Comparison of ENCODE assay signal across 1 cellular context in the genomic region with DNA sequence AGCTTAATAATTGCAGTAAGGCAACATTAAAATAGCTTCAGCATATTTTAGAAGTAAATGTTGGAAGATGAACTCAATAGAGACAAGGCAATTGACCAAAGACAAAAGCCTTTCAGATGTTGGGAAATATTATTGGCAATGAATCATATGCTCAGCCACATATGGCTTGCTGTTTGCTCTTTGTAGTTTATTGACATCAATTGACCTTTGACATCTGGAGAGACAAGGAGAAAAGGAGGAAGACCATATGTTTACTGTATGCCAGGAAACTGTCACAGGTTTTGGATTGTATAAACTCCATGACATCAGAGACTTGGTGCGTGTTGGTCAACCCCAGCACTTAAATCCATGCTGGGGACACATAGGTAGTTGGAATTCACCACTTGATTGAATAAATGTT.
TF ChIP-seq lines count a peak whose summit lies in the region.

No MANE protein-coding gene starts in this region.

TF ChIP-seq in HepG2, 621 proteins besides CTCF, POLR2A, EP300 and RAD21 (continued from another document and continues in another):
- TF ChIP-seq, protein P1, sequence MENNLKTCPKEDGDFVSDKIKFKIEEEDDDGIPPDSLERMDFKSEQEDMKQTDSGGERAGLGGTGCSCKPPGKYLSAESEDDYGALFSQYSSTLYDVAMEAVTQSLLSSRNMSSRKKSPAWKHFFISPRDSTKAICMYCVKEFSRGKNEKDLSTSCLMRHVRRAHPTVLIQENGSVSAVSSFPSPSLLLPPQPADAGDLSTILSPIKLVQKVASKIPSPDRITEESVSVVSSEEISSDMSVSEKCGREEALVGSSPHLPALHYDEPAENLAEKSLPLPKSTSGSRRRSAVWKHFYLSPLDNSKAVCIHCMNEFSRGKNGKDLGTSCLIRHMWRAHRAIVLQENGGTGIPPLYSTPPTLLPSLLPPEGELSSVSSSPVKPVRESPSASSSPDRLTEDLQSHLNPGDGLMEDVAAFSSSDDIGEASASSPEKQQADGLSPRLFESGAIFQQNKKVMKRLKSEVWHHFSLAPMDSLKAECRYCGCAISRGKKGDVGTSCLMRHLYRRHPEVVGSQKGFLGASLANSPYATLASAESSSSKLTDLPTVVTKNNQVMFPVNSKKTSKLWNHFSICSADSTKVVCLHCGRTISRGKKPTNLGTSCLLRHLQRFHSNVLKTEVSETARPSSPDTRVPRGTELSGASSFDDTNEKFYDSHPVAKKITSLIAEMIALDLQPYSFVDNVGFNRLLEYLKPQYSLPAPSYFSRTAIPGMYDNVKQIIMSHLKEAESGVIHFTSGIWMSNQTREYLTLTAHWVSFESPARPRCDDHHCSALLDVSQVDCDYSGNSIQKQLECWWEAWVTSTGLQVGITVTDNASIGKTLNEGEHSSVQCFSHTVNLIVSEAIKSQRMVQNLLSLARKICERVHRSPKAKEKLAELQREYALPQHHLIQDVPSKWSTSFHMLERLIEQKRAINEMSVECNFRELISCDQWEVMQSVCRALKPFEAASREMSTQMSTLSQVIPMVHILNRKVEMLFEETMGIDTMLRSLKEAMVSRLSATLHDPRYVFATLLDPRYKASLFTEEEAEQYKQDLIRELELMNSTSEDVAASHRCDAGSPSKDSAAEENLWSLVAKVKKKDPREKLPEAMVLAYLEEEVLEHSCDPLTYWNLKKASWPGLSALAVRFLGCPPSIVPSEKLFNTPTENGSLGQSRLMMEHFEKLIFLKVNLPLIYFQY (CRISPR knock-in tag; IDR thresholded peaks at IDR 0.05; ENCODE audit: borderline replicate concordance): no peak
- TF ChIP-seq, protein P2, sequence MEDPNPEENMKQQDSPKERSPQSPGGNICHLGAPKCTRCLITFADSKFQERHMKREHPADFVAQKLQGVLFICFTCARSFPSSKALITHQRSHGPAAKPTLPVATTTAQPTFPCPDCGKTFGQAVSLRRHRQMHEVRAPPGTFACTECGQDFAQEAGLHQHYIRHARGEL (CRISPR knock-in tag; IDR thresholded peaks at IDR 0.05): no peak
- TF ChIP-seq, protein P3, sequence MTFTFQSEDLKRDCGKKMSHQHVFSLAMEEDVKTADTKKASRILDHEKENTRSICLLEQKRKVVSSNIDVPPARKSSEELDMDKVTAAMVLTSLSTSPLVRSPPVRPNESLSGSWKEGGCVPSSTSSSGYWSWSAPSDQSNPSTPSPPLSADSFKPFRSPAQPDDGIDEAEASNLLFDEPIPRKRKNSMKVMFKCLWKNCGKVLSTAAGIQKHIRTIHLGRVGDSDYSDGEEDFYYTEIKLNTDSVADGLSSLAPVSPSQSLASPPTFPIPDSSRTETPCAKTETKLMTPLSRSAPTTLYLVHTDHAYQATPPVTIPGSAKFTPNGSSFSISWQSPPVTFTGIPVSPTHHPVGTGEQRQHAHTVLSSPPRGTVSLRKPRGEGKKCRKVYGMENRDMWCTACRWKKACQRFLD (CRISPR knock-in tag; IDR thresholded peaks at IDR 0.05; ENCODE audit: borderline replicate concordance): no peak
- TF ChIP-seq JDP2 (CRISPR knock-in tag; IDR thresholded peaks at IDR 0.05; ENCODE audit: borderline replicate concordance) (no peak), SPEN (CRISPR knock-in tag; IDR thresholded peaks at IDR 0.05; ENCODE audit: low read depth) (no peak), ZNF275 (CRISPR knock-in tag; IDR thresholded peaks at IDR 0.05; ENCODE audit: borderline replicate concordance) (no peak), ZBTB20 (CRISPR knock-in tag; IDR thresholded peaks at IDR 0.05; ENCODE audit: borderline replicate concordance, low read depth) (no peak), ZNF138 (CRISPR knock-in tag; IDR thresholded peaks at IDR 0.05; ENCODE audit: low read depth) (no peak), GATAD1 (CRISPR knock-in tag; IDR thresholded peaks at IDR 0.05) (no peak), ZNF775 (CRISPR knock-in tag; IDR thresholded peaks at IDR 0.05; ENCODE audit: borderline replicate concordance) (no peak), RFX5 (IDR thresholded peaks at IDR 0.05; ENCODE audit: low read depth, low read length) (no peak), SOX6 (IDR thresholded peaks at IDR 0.05) (no peak), SOX6 (CRISPR knock-in tag; IDR thresholded peaks at IDR 0.05) (peak; percentile 84), ZKSCAN5 (CRISPR knock-in tag; IDR thresholded peaks at IDR 0.05) (no peak), PAF1 (CRISPR knock-in tag; IDR thresholded peaks at IDR 0.05) (no peak), ZMYM4 (CRISPR knock-in tag; IDR thresholded peaks at IDR 0.05) (no peak), RORA (CRISPR knock-in tag; IDR thresholded peaks at IDR 0.05) (no peak), NR2F2 (IDR thresholded peaks at IDR 0.05; ENCODE audit: borderline replicate concordance, low read depth) (peak; percentile 77), NFYC (CRISPR knock-in tag; IDR thresholded peaks at IDR 0.05) (no peak), AHR (CRISPR knock-in tag; IDR thresholded peaks at IDR 0.05) (no peak), ZNF331 (CRISPR knock-in tag; IDR thresholded peaks at IDR 0.05) (no peak), HOXA5 (CRISPR knock-in tag; IDR thresholded peaks at IDR 0.05) (no peak), PHF5A (CRISPR knock-in tag; IDR thresholded peaks at IDR 0.05; ENCODE audit: low read depth, unreplicated experiment) (no peak), ZNF230 (CRISPR knock-in tag; IDR thresholded peaks at IDR 0.05) (no peak), CREB1 (IDR thresholded peaks at IDR 0.05) (peak; percentile 75), CREB1 (CRISPR knock-in tag; IDR thresholded peaks at IDR 0.05) (peak; percentile 82), IKZF1 (IDR thresholded peaks at IDR 0.05) (no peak), NRL (CRISPR knock-in tag; IDR thresholded peaks at IDR 0.05; ENCODE audit: borderline replicate concordance) (no peak), ATF7-NPFF (CRISPR knock-in tag; IDR thresholded peaks at IDR 0.05; ENCODE audit: low read depth) (no peak), ZNF121 (CRISPR knock-in tag; IDR thresholded peaks at IDR 0.05) (no peak), RAD51 (IDR thresholded peaks at IDR 0.05; ENCODE audit: borderline replicate concordance) (no peak), ESRRA (CRISPR knock-in tag; IDR thresholded peaks at IDR 0.05; ENCODE audit: low read depth) (no peak), ZFP36 (IDR thresholded peaks at IDR 0.05; ENCODE audit: borderline replicate concordance, low read depth, low read length, partially characterized antibody) (no peak), TSC22D2 (CRISPR knock-in tag; IDR thresholded peaks at IDR 0.05; ENCODE audit: borderline replicate concordance) (no peak), TGIF2 (CRISPR knock-in tag; IDR thresholded peaks at IDR 0.05) (no peak), ZNF570 (CRISPR knock-in tag; IDR thresholded peaks at IDR 0.05; ENCODE audit: borderline replicate concordance) (no peak), ZNF496 (CRISPR knock-in tag; IDR thresholded peaks at IDR 0.05; ENCODE audit: insufficient replicate concordance) (no peak), KLF12 (CRISPR knock-in tag; IDR thresholded peaks at IDR 0.05; ENCODE audit: borderline replicate concordance) (no peak), HMGA1 (CRISPR knock-in tag; conservative IDR thresholded peaks at IDR 0.05) (no peak), ZNF12 (CRISPR knock-in tag; IDR thresholded peaks at IDR 0.05) (no peak), ARNT2 (CRISPR knock-in tag; IDR thresholded peaks at IDR 0.05; ENCODE audit: low read depth) (no peak), ETV5 (CRISPR knock-in tag; IDR thresholded peaks at IDR 0.05; ENCODE audit: borderline replicate concordance) (peak; percentile 66; the same call in 1 of the 2 replicates), ZNF616 (CRISPR knock-in tag; IDR thresholded peaks at IDR 0.05; ENCODE audit: low read depth) (no peak), ZBTB14 (CRISPR knock-in tag; IDR thresholded peaks at IDR 0.05) (no peak)
- TF ChIP-seq, protein P4, sequence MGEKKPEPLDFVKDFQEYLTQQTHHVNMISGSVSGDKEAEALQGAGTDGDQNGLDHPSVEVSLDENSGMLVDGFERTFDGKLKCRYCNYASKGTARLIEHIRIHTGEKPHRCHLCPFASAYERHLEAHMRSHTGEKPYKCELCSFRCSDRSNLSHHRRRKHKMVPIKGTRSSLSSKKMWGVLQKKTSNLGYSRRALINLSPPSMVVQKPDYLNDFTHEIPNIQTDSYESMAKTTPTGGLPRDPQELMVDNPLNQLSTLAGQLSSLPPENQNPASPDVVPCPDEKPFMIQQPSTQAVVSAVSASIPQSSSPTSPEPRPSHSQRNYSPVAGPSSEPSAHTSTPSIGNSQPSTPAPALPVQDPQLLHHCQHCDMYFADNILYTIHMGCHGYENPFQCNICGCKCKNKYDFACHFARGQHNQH (CRISPR knock-in tag; IDR thresholded peaks at IDR 0.05): no peak; the same call in 1 of the 2 replicates
- TF ChIP-seq, protein P5, sequence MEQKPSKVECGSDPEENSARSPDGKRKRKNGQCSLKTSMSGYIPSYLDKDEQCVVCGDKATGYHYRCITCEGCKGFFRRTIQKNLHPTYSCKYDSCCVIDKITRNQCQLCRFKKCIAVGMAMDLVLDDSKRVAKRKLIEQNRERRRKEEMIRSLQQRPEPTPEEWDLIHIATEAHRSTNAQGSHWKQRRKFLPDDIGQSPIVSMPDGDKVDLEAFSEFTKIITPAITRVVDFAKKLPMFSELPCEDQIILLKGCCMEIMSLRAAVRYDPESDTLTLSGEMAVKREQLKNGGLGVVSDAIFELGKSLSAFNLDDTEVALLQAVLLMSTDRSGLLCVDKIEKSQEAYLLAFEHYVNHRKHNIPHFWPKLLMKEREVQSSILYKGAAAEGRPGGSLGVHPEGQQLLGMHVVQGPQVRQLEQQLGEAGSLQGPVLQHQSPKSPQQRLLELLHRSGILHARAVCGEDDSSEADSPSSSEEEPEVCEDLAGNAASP (CRISPR knock-in tag; IDR thresholded peaks at IDR 0.05; ENCODE audit: borderline replicate concordance): peak; percentile 36; the same call in 1 of the 2 replicates
- TF ChIP-seq, protein P6, sequence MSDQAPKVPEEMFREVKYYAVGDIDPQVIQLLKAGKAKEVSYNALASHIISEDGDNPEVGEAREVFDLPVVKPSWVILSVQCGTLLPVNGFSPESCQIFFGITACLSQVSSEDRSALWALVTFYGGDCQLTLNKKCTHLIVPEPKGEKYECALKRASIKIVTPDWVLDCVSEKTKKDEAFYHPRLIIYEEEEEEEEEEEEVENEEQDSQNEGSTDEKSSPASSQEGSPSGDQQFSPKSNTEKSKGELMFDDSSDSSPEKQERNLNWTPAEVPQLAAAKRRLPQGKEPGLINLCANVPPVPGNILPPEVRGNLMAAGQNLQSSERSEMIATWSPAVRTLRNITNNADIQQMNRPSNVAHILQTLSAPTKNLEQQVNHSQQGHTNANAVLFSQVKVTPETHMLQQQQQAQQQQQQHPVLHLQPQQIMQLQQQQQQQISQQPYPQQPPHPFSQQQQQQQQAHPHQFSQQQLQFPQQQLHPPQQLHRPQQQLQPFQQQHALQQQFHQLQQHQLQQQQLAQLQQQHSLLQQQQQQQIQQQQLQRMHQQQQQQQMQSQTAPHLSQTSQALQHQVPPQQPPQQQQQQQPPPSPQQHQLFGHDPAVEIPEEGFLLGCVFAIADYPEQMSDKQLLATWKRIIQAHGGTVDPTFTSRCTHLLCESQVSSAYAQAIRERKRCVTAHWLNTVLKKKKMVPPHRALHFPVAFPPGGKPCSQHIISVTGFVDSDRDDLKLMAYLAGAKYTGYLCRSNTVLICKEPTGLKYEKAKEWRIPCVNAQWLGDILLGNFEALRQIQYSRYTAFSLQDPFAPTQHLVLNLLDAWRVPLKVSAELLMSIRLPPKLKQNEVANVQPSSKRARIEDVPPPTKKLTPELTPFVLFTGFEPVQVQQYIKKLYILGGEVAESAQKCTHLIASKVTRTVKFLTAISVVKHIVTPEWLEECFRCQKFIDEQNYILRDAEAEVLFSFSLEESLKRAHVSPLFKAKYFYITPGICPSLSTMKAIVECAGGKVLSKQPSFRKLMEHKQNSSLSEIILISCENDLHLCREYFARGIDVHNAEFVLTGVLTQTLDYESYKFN (CRISPR knock-in tag; conservative IDR thresholded peaks at IDR 0.05): peak; percentile 60; the same call in 1 of the 2 replicates
- TF ChIP-seq, protein P7, sequence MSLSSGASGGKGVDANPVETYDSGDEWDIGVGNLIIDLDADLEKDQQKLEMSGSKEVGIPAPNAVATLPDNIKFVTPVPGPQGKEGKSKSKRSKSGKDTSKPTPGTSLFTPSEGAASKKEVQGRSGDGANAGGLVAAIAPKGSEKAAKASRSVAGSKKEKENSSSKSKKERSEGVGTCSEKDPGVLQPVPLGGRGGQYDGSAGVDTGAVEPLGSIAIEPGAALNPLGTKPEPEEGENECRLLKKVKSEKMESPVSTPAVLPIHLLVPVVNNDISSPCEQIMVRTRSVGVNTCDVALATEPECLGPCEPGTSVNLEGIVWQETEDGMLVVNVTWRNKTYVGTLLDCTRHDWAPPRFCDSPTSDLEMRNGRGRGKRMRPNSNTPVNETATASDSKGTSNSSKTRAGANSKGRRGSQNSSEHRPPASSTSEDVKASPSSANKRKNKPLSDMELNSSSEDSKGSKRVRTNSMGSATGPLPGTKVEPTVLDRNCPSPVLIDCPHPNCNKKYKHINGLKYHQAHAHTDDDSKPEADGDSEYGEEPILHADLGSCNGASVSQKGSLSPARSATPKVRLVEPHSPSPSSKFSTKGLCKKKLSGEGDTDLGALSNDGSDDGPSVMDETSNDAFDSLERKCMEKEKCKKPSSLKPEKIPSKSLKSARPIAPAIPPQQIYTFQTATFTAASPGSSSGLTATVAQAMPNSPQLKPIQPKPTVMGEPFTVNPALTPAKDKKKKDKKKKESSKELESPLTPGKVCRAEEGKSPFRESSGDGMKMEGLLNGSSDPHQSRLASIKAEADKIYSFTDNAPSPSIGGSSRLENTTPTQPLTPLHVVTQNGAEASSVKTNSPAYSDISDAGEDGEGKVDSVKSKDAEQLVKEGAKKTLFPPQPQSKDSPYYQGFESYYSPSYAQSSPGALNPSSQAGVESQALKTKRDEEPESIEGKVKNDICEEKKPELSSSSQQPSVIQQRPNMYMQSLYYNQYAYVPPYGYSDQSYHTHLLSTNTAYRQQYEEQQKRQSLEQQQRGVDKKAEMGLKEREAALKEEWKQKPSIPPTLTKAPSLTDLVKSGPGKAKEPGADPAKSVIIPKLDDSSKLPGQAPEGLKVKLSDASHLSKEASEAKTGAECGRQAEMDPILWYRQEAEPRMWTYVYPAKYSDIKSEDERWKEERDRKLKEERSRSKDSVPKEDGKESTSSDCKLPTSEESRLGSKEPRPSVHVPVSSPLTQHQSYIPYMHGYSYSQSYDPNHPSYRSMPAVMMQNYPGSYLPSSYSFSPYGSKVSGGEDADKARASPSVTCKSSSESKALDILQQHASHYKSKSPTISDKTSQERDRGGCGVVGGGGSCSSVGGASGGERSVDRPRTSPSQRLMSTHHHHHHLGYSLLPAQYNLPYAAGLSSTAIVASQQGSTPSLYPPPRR (CRISPR knock-in tag; IDR thresholded peaks at IDR 0.05; ENCODE audit: borderline replicate concordance): peak; percentile 30; the same call in 1 of the 2 replicates
